In the genomic region with DNA sequence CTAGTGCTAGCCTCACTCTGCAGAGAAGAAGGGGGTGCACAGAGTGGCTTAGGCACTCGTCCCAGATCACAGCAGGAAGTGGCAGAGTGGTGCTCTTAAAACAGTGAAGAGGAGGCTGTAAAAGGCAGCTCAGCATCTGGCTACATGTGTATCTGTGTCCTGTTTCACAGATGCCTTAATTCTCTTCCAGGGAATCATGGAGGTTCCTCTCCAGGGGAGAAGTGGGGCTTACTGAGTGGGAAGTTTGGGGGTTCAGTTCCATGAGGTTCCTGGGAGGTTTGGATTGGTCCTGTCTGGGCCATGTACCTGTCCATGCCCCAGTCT, we compare ENCODE assay signal across 20 cellular contexts.
DNase-seq lines count a peak whose midpoint lies in the region; ATAC-seq and TF ChIP-seq lines count a peak whose summit lies in the region.
"Had no signal": no experiment of that assay in that cellular context is flagged by ENCODE, and none has a peak within 500 bp of the region (broad histone marks: within the 10 kb centered on the region; RNA-seq: fewer than 3 reads in every experiment).

No MANE protein-coding gene starts in this region.

- in situ Hi-C loops in astrocyte of the spinal cord (cut with HindIII; ENCODE audit: low sequenced_read_pairs) = no loop called here

- no peak for TF ChIP-seq POLR2A in GM18505 (IDR thresholded peaks at IDR 0.05; ENCODE audit: borderline replicate concordance, extremely low read depth, insufficient read depth, insufficient read length)

- H3K36me3 ChIP-seq in MG63 = no peaks in the 10 kb centered on the region
- no peaks in the 10 kb centered on the region for H3K36me3 ChIP-seq in upper lobe of right lung
- H3K36me3 ChIP-seq: gastroesophageal sphincter had no signal

- H3K27me3 ChIP-seq in MG63 (peaks cover 49% of the 10 kb centered on the region), upper lobe of right lung (peaks cover 9% of the 10 kb centered on the region)

- H3K4me3 ChIP-seq in MG63 (no peak overlapping the region), astrocyte of the spinal cord (ENCODE audit: low read depth, low read length) (no peak overlapping the region), upper lobe of right lung (no peak overlapping the region)

- ATAC-seq in activated naive CD8-positive, alpha-beta T cell treated with anti-CD3 and anti-CD28 coated beads, Interleukin-2, amount 50 U/mL, for 24 hours = peak; percentile 24
- ATAC-seq in upper lobe of right lung = peak; percentile 14
- no peak for ATAC-seq in GM18505 (IDR thresholded peaks at IDR 0.05; ENCODE audit: unreplicated experiment)
- ATAC-seq: esophagus mucosa, T-helper 17 cell had no signal

- no peak overlapping the region for H3K27ac ChIP-seq in upper lobe of right lung
- H3K27ac ChIP-seq: VCaP had no signal

- H3K4me1 Mint-ChIP-seq in activated naive CD8-positive, alpha-beta T cell treated with anti-CD3 and anti-CD28 coated beads, Interleukin-2, amount 50 U/mL, for 24 hours = no peaks in the 10 kb centered on the region
- peaks cover 3% of the 10 kb centered on the region for H3K4me1 Mint-ChIP-seq in activated naive CD8-positive, alpha-beta T cell treated with anti-CD3 and anti-CD28 coated beads for 36 hours
- H3K4me1 Mint-ChIP-seq: central memory CD8-positive, alpha-beta T cell had no signal

- no peak for DNase-seq in activated naive CD8-positive, alpha-beta T cell treated with anti-CD3 and anti-CD28 coated beads, Interleukin-2, amount 50 U/mL, for 24 hours
- DNase-seq in activated naive CD8-positive, alpha-beta T cell treated with anti-CD3 and anti-CD28 coated beads for 36 hours = no peak
- DNase-seq in MG63 (peak; percentile 28), astrocyte of the spinal cord (ENCODE audit: low read depth, low spot score) (peak; percentile 24), upper lobe of right lung (no peak), germinal center (ENCODE audit: low spot score) (no peak)
- no peak for DNase-seq in activated T-cell treated with anti-CD3 and anti-CD28 coated beads, Interleukin-2, amount 50 U/mL, for 48 hours
- DNase-seq: activated CD8-positive, alpha-beta memory T cell treated with anti-CD3 and anti-CD28 coated beads, Interleukin-2, amount 50 U/mL, for 48 hours; activated effector memory CD4-positive, alpha-beta T cell treated with anti-CD3 and anti-CD28 coated beads, Interleukin-2, amount 50 U/mL, for 16 hours; effector CD4-positive, alpha-beta T cell; GOT3; OCI-M1; T-helper 17 cell had no signal

- H3K9me3 ChIP-seq in MG63 (no peaks in the 10 kb centered on the region), upper lobe of right lung (no peaks in the 10 kb centered on the region)

- H3K27ac Mint-ChIP-seq in activated naive CD8-positive, alpha-beta T cell treated with anti-CD3 and anti-CD28 coated beads, Interleukin-2, amount 50 U/mL, for 24 hours = no peak overlapping the region
- H3K27ac Mint-ChIP-seq in activated naive CD8-positive, alpha-beta T cell treated with anti-CD3 and anti-CD28 coated beads for 36 hours = no peak overlapping the region
- H3K27ac Mint-ChIP-seq: nephron, progenitor cell of endocrine pancreas, T-helper 17 cell had no signal

- peaks cover 57% of the 10 kb centered on the region for H3K27me3 Mint-ChIP-seq in activated naive CD8-positive, alpha-beta T cell treated with anti-CD3 and anti-CD28 coated beads, Interleukin-2, amount 50 U/mL, for 24 hours
- peaks cover 57% of the 10 kb centered on the region for H3K27me3 Mint-ChIP-seq in activated naive CD8-positive, alpha-beta T cell treated with anti-CD3 and anti-CD28 coated beads for 36 hours

- H3K36me3 Mint-ChIP-seq in activated naive CD8-positive, alpha-beta T cell treated with anti-CD3 and anti-CD28 coated beads, Interleukin-2, amount 50 U/mL, for 24 hours (ENCODE audit: low read depth) = no peaks in the 10 kb centered on the region
- no peaks in the 10 kb centered on the region for H3K36me3 Mint-ChIP-seq in activated naive CD8-positive, alpha-beta T cell treated with anti-CD3 and anti-CD28 coated beads for 36 hours

- H3K4me1 ChIP-seq in upper lobe of right lung = no peaks in the 10 kb centered on the region

- TF ChIP-seq CTCF in astrocyte of the spinal cord (IDR thresholded peaks at IDR 0.05; ENCODE audit: low read depth, low read length) = no peak
- no peak for TF ChIP-seq CTCF in upper lobe of right lung (IDR thresholded peaks at IDR 0.05)

- intact Hi-C loops in upper lobe of right lung (cut with DNase I) = no loop called here

- no peaks in the 10 kb centered on the region for H3K9me3 Mint-ChIP-seq in activated naive CD8-positive, alpha-beta T cell treated with anti-CD3 and anti-CD28 coated beads, Interleukin-2, amount 50 U/mL, for 24 hours
- H3K9me3 Mint-ChIP-seq in activated naive CD8-positive, alpha-beta T cell treated with anti-CD3 and anti-CD28 coated beads for 36 hours = no peaks in the 10 kb centered on the region
- H3K9me3 Mint-ChIP-seq: central memory CD8-positive, alpha-beta T cell; nephron had no signal

- no peak overlapping the region for H3K4me3 Mint-ChIP-seq in activated naive CD8-positive, alpha-beta T cell treated with anti-CD3 and anti-CD28 coated beads, Interleukin-2, amount 50 U/mL, for 24 hours
- H3K4me3 Mint-ChIP-seq in activated naive CD8-positive, alpha-beta T cell treated with anti-CD3 and anti-CD28 coated beads for 36 hours = no peak overlapping the region
- H3K4me3 Mint-ChIP-seq: central memory CD8-positive, alpha-beta T cell; nephron; T-helper 17 cell had no signal

Comparison
In these comparisons a context has a peak if more than half of its experiments do, and no peak if none do; other contexts are left out.
1. DNase-seq: peak in MG63 (single experiment) and astrocyte of the spinal cord (single experiment); none in activated naive CD8-positive, alpha-beta T cell treated with anti-CD3 and anti-CD28 coated beads, Interleukin-2, amount 50 U/mL, for 24 hours (single experiment), activated naive CD8-positive, alpha-beta T cell treated with anti-CD3 and anti-CD28 coated beads for 36 hours (single experiment), upper lobe of right lung (single experiment), activated T-cell treated with anti-CD3 and anti-CD28 coated beads, Interleukin-2, amount 50 U/mL, for 48 hours (0 of 2) and germinal center (single experiment).